12 cellular contexts compared by ENCODE assay signal in genomic region chr11:126971305-126971704, GRCh38. TPM values are rescaled to one million over a fixed set of nuclear protein-coding genes. Genes with fewer than 3 reads are reported as not detected.
"Had no signal": no experiment of that assay in that cellular context is flagged by ENCODE, and none has a peak within 500 bp of the region (broad histone marks: within the 10 kb centered on the region; RNA-seq: fewer than 3 reads in every experiment).

No MANE protein-coding gene starts in this region.

- H3K4me2 ChIP-seq: GM23338 had no signal

- ATAC-seq: GM23338, HCT116 had no signal

- H3K9me3 ChIP-seq: HAP-1 had no signal

- FAIRE-seq: H1, H54 had no signal

- H3K4me1 ChIP-seq: HAP-1 had no signal

- H3K27ac Mint-ChIP-seq: GM23338, H9 had no signal

- H3K4me3 ChIP-seq: GM23248, GM23338, HAP-1 had no signal

- H3K27ac ChIP-seq: GM23248 had no signal

- H3K9ac ChIP-seq: GM23248 had no signal

- DNase-seq: GM23248, GOT3, H7, H9, HCEC 1CT, HFFc6 had no signal

- H2AFZ ChIP-seq: GM23248, GM23338 had no signal

- H3K36me3 ChIP-seq: HAP-1 had no signal

- H3K4me3 Mint-ChIP-seq: GM23338, H9, HFFc6 had no signal

RNA-seq across cellular contexts. Expression of gene KIRREL3, which starts 29.3 kb away (rescaled TPM):
- total RNA-seq: H4 had no signal
